Comparison of ENCODE assay signal across 11 cellular contexts in the genomic region with DNA sequence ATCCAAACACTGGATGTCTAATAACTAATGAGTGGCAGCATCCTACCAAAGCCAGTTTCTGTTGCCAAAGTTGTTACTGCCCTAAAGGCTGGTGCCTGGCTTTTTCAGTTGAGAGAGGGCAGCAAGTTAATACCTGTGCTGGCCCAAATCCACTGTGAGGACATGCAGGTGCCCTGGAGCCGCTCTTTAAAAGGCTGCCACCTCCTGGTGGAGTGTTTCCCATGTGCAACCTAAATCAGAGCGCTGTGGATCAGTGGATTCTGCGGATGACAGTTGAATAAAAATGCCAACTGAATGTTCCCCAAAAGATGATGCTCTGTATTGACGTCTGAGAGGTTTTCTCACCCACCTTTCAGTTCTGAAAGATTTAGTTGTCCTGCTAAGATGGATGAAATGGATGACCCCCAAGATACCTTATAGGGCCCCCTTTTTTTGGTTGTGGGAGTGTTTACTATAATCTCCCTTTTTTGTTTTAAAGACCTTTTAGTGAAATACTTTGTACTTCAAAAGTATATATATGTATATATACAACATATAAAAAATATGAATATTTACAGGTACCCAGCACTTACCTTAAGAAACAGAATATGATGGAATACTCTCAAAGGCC.
DNase-seq lines count a peak whose midpoint lies in the region; ATAC-seq, FAIRE-seq and TF ChIP-seq lines count a peak whose summit lies in the region.
"Had no signal": no experiment of that assay in that cellular context is flagged by ENCODE, and none has a peak within 500 bp of the region (broad histone marks: within the 10 kb centered on the region; RNA-seq: fewer than 3 reads in every experiment).

No MANE protein-coding gene starts in this region.

- no peak overlapping the region for H3K9ac ChIP-seq in HCT116 (ENCODE audit: low read length)

- no peak overlapping the region for H2AFZ ChIP-seq in HCT116 (ENCODE audit: low read depth, low read length, poor library complexity, severe bottlenecking)

- H3K4me1 ChIP-seq in HCT116 (ENCODE audit: control insufficient read depth in 1 of 2, insufficient read depth in 2 of 2, low read length in 2 of 2) = no peaks in the 10 kb centered on the region

- no peaks in the 10 kb centered on the region for H4K20me1 ChIP-seq in HCT116 (ENCODE audit: insufficient read depth)

- POLR2A ChIA-PET in HCT116 (lab: Charles Lee) = no interaction called here

- H3K27ac ChIP-seq in HCT116 (ENCODE audit: low read depth, low read length) = no peak overlapping the region
- no peak overlapping the region for H3K27ac ChIP-seq in WERI-Rb-1
- H3K27ac ChIP-seq: testis had no signal

- DNase-seq in Calu3 (peak; percentile 41), HCT116 (ENCODE audit: low read depth, low spot score) (peak; percentile 37), WERI-Rb-1 (peak; percentile 55), kidney tubule cell (ENCODE audit: low spot score) (peak; percentile 42), posterior vena cava (ENCODE audit: low spot score) (no peak), RCC 7860 (ENCODE audit: low spot score) (no peak), inferior parietal cortex (ENCODE audit: extremely low spot score) (no peak)
- DNase-seq: stimulated activated CD4-positive, alpha-beta T cell treated with anti-CD3 and anti-CD28 coated beads, Interleukin-4, amount 100 ng/mL, for 1 hour; testis had no signal

- H3K4me3 ChIP-seq in HCT116 (replicated peaks in 1 of 2; ENCODE audit: low read depth in 1 of 2, low read length in 2 of 2) (no peak overlapping the region), WERI-Rb-1 (ENCODE audit: low read depth, low read length) (no peak overlapping the region)
- H3K4me3 ChIP-seq: testis had no signal

- BruUV-seq in Calu3 (replicated peaks; lab: Mats Ljungman, UMichigan) = no TSS peak
- BruUV-seq in HCT116 (replicated peaks; lab: Mats Ljungman, UMichigan) = no TSS peak

- peaks cover 95% of the 10 kb centered on the region for H3K27me3 Mint-ChIP-seq in Calu3 (ENCODE audit: unreplicated experiment)

- H3K4me1 Mint-ChIP-seq in Calu3 (ENCODE audit: low read depth, unreplicated experiment) = no peaks in the 10 kb centered on the region

- H3K27ac Mint-ChIP-seq in Calu3 (ENCODE audit: unreplicated experiment) = no peak overlapping the region
- H3K27ac Mint-ChIP-seq: naive thymus-derived CD4-positive, alpha-beta T cell had no signal

- ATAC-seq in HCT116 (peak; percentile 84), HG03159 (IDR thresholded peaks at IDR 0.05; ENCODE audit: unreplicated experiment) (no peak)
- ATAC-seq: naive thymus-derived CD4-positive, alpha-beta T cell had no signal

- H3K9me3 ChIP-seq in HCT116 (ENCODE audit: control insufficient read depth in 1 of 2, insufficient read depth in 1 of 2, low read depth in 1 of 2, low read length in 2 of 2) (no peaks in the 10 kb centered on the region), WERI-Rb-1 (ENCODE audit: severe bottlenecking) (no peaks in the 10 kb centered on the region)
- H3K9me3 ChIP-seq: testis had no signal

- H3K36me3 Mint-ChIP-seq in Calu3 (ENCODE audit: insufficient read depth, unreplicated experiment) = no peaks in the 10 kb centered on the region
- H3K36me3 Mint-ChIP-seq: naive thymus-derived CD4-positive, alpha-beta T cell had no signal

- H3K4me2 ChIP-seq in HCT116 (ENCODE audit: low read length) = no peak overlapping the region

- H3K36me3 ChIP-seq in HCT116 (ENCODE audit: control insufficient read depth in 1 of 2, insufficient read depth in 2 of 2, low read length in 2 of 2) (no peaks in the 10 kb centered on the region), WERI-Rb-1 (peaks cover 44% of the 10 kb centered on the region)

- no peak for TF ChIP-seq POLR2A in HCT116 (IDR thresholded peaks at IDR 0.05; ENCODE audit: borderline replicate concordance, extremely low read depth, insufficient read depth, insufficient read length)

- peak; percentile 27 for TF ChIP-seq CTCF in Calu3 (IDR thresholded peaks at IDR 0.05; ENCODE audit: unreplicated experiment)
- TF ChIP-seq CTCF in HCT116 (IDR thresholded peaks at IDR 0.05 in 2 of 3, conservative IDR thresholded peaks at IDR 0.05 in 1 of 3; ENCODE audit: borderline replicate concordance in 1 of 3, insufficient read depth in 1 of 3, low read depth in 2 of 3, low read length in 2 of 3) = peak; percentile 61 to 63 (median 62); a peak in 5 of 6 replicates
- peak; percentile 71 for TF ChIP-seq CTCF in WERI-Rb-1 (IDR thresholded peaks at IDR 0.05; ENCODE audit: low read depth, low read length)

- intact Hi-C loops in Calu3 (cut with micrococcal nuclease; ENCODE audit: unreplicated experiment) = loop anchor here (1.0 kb wide), 1 partner anchor 195 kb away; no protein-coding TSS in a partner anchor
- intact Hi-C loops in HCT116 (cut with micrococcal nuclease) = loop anchor here (1.0 kb wide), 2 partner anchors 21 to 195 kb away; no protein-coding TSS in a partner anchor
- intact Hi-C loops in posterior vena cava (cut with DNase I) = no loop called here

- peak; percentile 71 for TF ChIP-seq RAD21 in HCT116 (IDR thresholded peaks at IDR 0.05; ENCODE audit: low read depth)

- FAIRE-seq in RCC 7860 (lab: Jason Lieb, UNC) = no peak

- RAD21 ChIA-PET in HCT116 (lab: Charles Lee; ENCODE audit: low non-redundant PET in 1 of 2, low total read pairs in 2 of 2, uncharacterized antibody in 2 of 2, unreplicated experiment in 2 of 2) = no interaction called here

- no peaks in the 10 kb centered on the region for H3K9me3 Mint-ChIP-seq in Calu3 (ENCODE audit: low read depth, unreplicated experiment)

- CTCF ChIA-PET in Calu3 (lab: Charles Lee) (no interaction called here), HCT116 (lab: Charles Lee) (interaction anchor here (1.0 to 1.5 kb wide), 3 partner anchors 10 to 196 kb away, joined by 3 to 6 read pairs (median 5); no protein-coding TSS in a partner anchor)

- H3K4me3 Mint-ChIP-seq in Calu3 (ENCODE audit: low read depth, unreplicated experiment) = no peak overlapping the region
- H3K4me3 Mint-ChIP-seq: naive thymus-derived CD4-positive, alpha-beta T cell had no signal

- H3K9me2 ChIP-seq in HCT116 (ENCODE audit: insufficient read depth) = no peaks in the 10 kb centered on the region

- peaks cover 17% of the 10 kb centered on the region; the same call in 1 of the 2 replicates for H3K27me3 ChIP-seq in HCT116 (ENCODE audit: insufficient read depth, low read length)
- H3K27me3 ChIP-seq in WERI-Rb-1 (ENCODE audit: insufficient read depth, low read depth, severe bottlenecking) = no peaks in the 10 kb centered on the region
- H3K27me3 ChIP-seq: testis had no signal

- H3K79me2 ChIP-seq in HCT116 (ENCODE audit: insufficient read depth, low read length) = no peaks in the 10 kb centered on the region

TF ChIP-seq in HCT116, 20 proteins besides CTCF, POLR2A, EP300 and RAD21:
- TF ChIP-seq EZH2phosphoT487 (IDR thresholded peaks at IDR 0.05; ENCODE audit: borderline replicate concordance) (no peak), EZH2 (IDR thresholded peaks at IDR 0.05) (no peak)

Comparison
In these comparisons a context has a peak if more than half of its experiments do, and no peak if none do; other contexts are left out.
1. DNase-seq: peak in Calu3 (single experiment), HCT116 (single experiment), WERI-Rb-1 (single experiment) and kidney tubule cell (single experiment); none in posterior vena cava (single experiment), RCC 7860 (single experiment) and inferior parietal cortex (single experiment).
2. intact Hi-C loops: an anchor here in Calu3 (1.0 kb wide) and HCT116 (1.0 kb wide); none called in posterior vena cava.
3. Peak in every context shown above with its lines, with median percentiles within 50 percentile points of each other: CTCF ChIP-seq.